1 cellular context compared by ENCODE assay signal in genomic region chr16:25626172-25626571, GRCh38.
TF ChIP-seq lines count a peak whose summit lies in the region.

No MANE protein-coding gene starts in this region.

TF ChIP-seq in H1, 55 proteins besides CTCF, POLR2A, EP300 and RAD21 (continued from another document):
- TF ChIP-seq BACH1 (IDR thresholded peaks at IDR 0.05; ENCODE audit: low read length): peak; percentile 69; the same call in 1 of the 2 replicates
